In the genomic region with DNA sequence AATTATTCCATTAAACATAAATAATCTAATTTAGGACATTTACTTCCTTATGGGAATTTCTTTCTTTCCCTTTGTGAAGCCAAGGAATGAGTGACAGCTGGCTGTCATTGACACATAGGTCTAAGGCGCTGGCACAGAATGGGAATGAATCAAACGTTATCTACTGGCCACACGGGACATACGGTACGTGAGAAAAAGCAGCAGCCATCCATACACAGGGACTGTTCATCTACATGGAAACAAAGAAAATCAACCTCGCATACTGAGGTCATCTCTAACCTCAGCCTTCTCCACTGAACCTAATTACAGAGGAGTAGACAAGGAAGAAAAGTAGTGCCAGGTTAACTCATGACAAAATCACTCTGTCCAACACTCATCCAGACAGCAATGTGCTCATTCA, we compare ENCODE assay signal across 38 cellular contexts.
"Had no signal": no experiment of that assay in that cellular context is flagged by ENCODE, and none has a peak within 500 bp of the region (broad histone marks: within the 10 kb centered on the region; RNA-seq: fewer than 3 reads in every experiment).

No MANE protein-coding gene starts in this region.

- H3K36me3 ChIP-seq: adrenal gland, ascending aorta, brain microvascular endothelial cell, breast epithelium, cardiac muscle cell had no signal

- H3K36me3 Mint-ChIP-seq: activated naive CD4-positive, alpha-beta T cell treated with anti-CD3 and anti-CD28 coated beads, Interleukin-2, amount 10 ng/mL, durations not matched to agents 7 days and 5 days; activated naive CD4-positive, alpha-beta T cell treated with anti-CD3 and anti-CD28 coated beads, Interleukin-2, amount 50 U/mL, for 24 hours; activated naive CD4-positive, alpha-beta T cell treated with anti-CD3 and anti-CD28 coated beads, Interleukin-2, amount 50 U/mL, for 72 hours; activated naive CD8-positive, alpha-beta T cell; activated naive CD8-positive, alpha-beta T cell treated with anti-CD3 and anti-CD28 coated beads for 36 hours; activated naive CD8-positive, alpha-beta T cell treated with anti-CD3 and anti-CD28 coated beads, Interleukin-2, amount 10 ng/mL, durations not matched to agents 7 days and 5 days; brain had no signal

- H3K4me1 ChIP-seq: adrenal gland, ascending aorta, body of pancreas had no signal

- H3K27ac Mint-ChIP-seq: activated naive CD4-positive, alpha-beta T cell treated with anti-CD3 and anti-CD28 coated beads for 36 hours; activated naive CD4-positive, alpha-beta T cell treated with anti-CD3 and anti-CD28 coated beads, Interleukin-2, amount 10 ng/mL, durations not matched to agents 7 days and 5 days; activated naive CD4-positive, alpha-beta T cell treated with anti-CD3 and anti-CD28 coated beads, Interleukin-2, amount 50 U/mL, for 24 hours; activated naive CD4-positive, alpha-beta T cell treated with anti-CD3 and anti-CD28 coated beads, Interleukin-2, amount 50 U/mL, for 72 hours; activated naive CD8-positive, alpha-beta T cell; activated naive CD8-positive, alpha-beta T cell treated with anti-CD3 and anti-CD28 coated beads for 36 hours; activated naive CD8-positive, alpha-beta T cell treated with anti-CD3 and anti-CD28 coated beads, Interleukin-2, amount 10 ng/mL, durations not matched to agents 7 days and 5 days; activated naive CD8-positive, alpha-beta T cell treated with anti-CD3 and anti-CD28 coated beads, Interleukin-2, amount 50 U/mL, for 24 hours; activated T-cell treated with anti-CD3 and anti-CD28 coated beads, Interleukin-2, amount 50 U/mL, for 24 hours; activated T-cell treated with anti-CD3 and anti-CD28 coated beads, Interleukin-2, amount 50 U/mL, for 72 hours; activated T-helper 1 cell treated with anti-CD3 and anti-CD28 coated beads, Interleukin-12 subunit alpha, Interleukin-12 subunit beta, Interleukin-2, Interleukin-4 antibody, amounts not matched to agents 30 ng/mL and 10 ng/mL and 1 ng/mL, durations not matched to agents 14 hours and 24 hours and 36 hours; activated T-helper 17 cell treated with anti-CD3 and anti-CD28 coated beads, Interleukin-2, amount 50 U/mL, for 72 hours; activated T-helper 2 cell treated with anti-CD3 and anti-CD28 coated beads, Interferon-gamma antibody, Interleukin-2, Interleukin-4, amounts not matched to agents 10 μg/mL and 5 μg/mL and 100 μg/mL, durations not matched to agents 14 hours and 24 hours and 36 hours had no signal

- ATAC-seq: activated naive CD4-positive, alpha-beta T cell treated with anti-CD3 and anti-CD28 coated beads, Interleukin-2, amount 50 U/mL, for 72 hours; activated naive CD8-positive, alpha-beta T cell treated with anti-CD3 and anti-CD28 coated beads, Interleukin-2, amount 50 U/mL, for 24 hours; activated T-cell treated with anti-CD3 and anti-CD28 coated beads, Interleukin-2, amount 50 U/mL, for 4 hours; activated T-cell treated with anti-CD3 and anti-CD28 coated beads, Interleukin-2, amount 50 U/mL, for 72 hours; activated T-helper 17 cell treated with anti-CD3 and anti-CD28 coated beads, Interleukin-2, amount 50 U/mL, for 72 hours; body of pancreas had no signal

- DNase-seq: activated effector memory CD4-positive, alpha-beta T cell treated with anti-CD3 and anti-CD28 coated beads, Interleukin-2, amount 50 U/mL, for 16 hours; activated effector memory CD4-positive, alpha-beta T cell treated with Interleukin-2 at 50 U/mL for 16 hours; activated gamma-delta T cell; activated gamma-delta T cell treated with Interleukin-2 at 50 U/mL for 16 hours; activated naive CD4-positive, alpha-beta T cell; activated naive CD4-positive, alpha-beta T cell treated with anti-CD3 and anti-CD28 coated beads for 36 hours; activated naive CD4-positive, alpha-beta T cell treated with anti-CD3 and anti-CD28 coated beads, Interleukin-2, amount 10 ng/mL, durations not matched to agents 7 days and 5 days; activated naive CD4-positive, alpha-beta T cell treated with anti-CD3 and anti-CD28 coated beads, Interleukin-2, amount 50 U/mL, for 16 hours; activated naive CD4-positive, alpha-beta T cell treated with Interleukin-2 at 50 U/mL for 16 hours; activated naive CD8-positive, alpha-beta T cell treated with anti-CD3 and anti-CD28 coated beads for 36 hours; activated naive CD8-positive, alpha-beta T cell treated with anti-CD3 and anti-CD28 coated beads, Interleukin-2, amount 10 ng/mL, durations not matched to agents 7 days and 5 days; activated naive CD8-positive, alpha-beta T cell treated with anti-CD3 and anti-CD28 coated beads, Interleukin-2, amount 50 U/mL, for 24 hours; activated T-cell treated with anti-CD3 and anti-CD28 coated beads, Interleukin-2, amount 50 U/mL, for 1 hour; activated T-cell treated with anti-CD3 and anti-CD28 coated beads, Interleukin-2, amount 50 U/mL, for 24 hours; activated T-cell treated with anti-CD3 and anti-CD28 coated beads, Interleukin-2, amount 50 U/mL, for 4 hours; activated T-cell treated with anti-CD3 and anti-CD28 coated beads, Interleukin-2, amount 50 U/mL, for 48 hours; activated T-cell treated with anti-CD3 and anti-CD28 coated beads, Interleukin-2, amount 50 U/mL, for 72 hours; adrenal gland; amniotic stem cell; amygdala; anterior cingulate cortex; aorta; body of pancreas; brain microvascular endothelial cell; caudate nucleus; central memory CD4-positive, alpha-beta T cell; cerebellar nuclear complex had no signal

- H3K4me1 Mint-ChIP-seq: activated naive CD4-positive, alpha-beta T cell treated with anti-CD3 and anti-CD28 coated beads, Interleukin-2, amount 10 ng/mL, durations not matched to agents 7 days and 5 days; activated naive CD4-positive, alpha-beta T cell treated with anti-CD3 and anti-CD28 coated beads, Interleukin-2, amount 50 U/mL, for 24 hours; activated naive CD8-positive, alpha-beta T cell treated with anti-CD3 and anti-CD28 coated beads for 36 hours; activated naive CD8-positive, alpha-beta T cell treated with anti-CD3 and anti-CD28 coated beads, Interleukin-2, amount 10 ng/mL, durations not matched to agents 7 days and 5 days; activated naive CD8-positive, alpha-beta T cell treated with anti-CD3 and anti-CD28 coated beads, Interleukin-2, amount 50 U/mL, for 24 hours; activated T-helper 17 cell treated with anti-CD3 and anti-CD28 coated beads, Interleukin-2, amount 50 U/mL, for 72 hours; central memory CD8-positive, alpha-beta T cell had no signal

- H3K27ac ChIP-seq: adrenal gland, ascending aorta, body of pancreas, brain microvascular endothelial cell had no signal

- H3K27me3 Mint-ChIP-seq: activated naive CD4-positive, alpha-beta T cell treated with anti-CD3 and anti-CD28 coated beads, Interleukin-2, amount 10 ng/mL, durations not matched to agents 7 days and 5 days; activated naive CD8-positive, alpha-beta T cell; activated naive CD8-positive, alpha-beta T cell treated with anti-CD3 and anti-CD28 coated beads, Interleukin-2, amount 10 ng/mL, durations not matched to agents 7 days and 5 days; activated naive CD8-positive, alpha-beta T cell treated with anti-CD3 and anti-CD28 coated beads, Interleukin-2, amount 50 U/mL, for 24 hours; activated T-helper 17 cell treated with anti-CD3 and anti-CD28 coated beads, Interleukin-2, amount 50 U/mL, for 72 hours; brain; central memory CD8-positive, alpha-beta T cell had no signal

- H3K9me3 Mint-ChIP-seq: activated naive CD4-positive, alpha-beta T cell treated with anti-CD3 and anti-CD28 coated beads for 36 hours; activated naive CD4-positive, alpha-beta T cell treated with anti-CD3 and anti-CD28 coated beads, Interleukin-2, amount 10 ng/mL, durations not matched to agents 7 days and 5 days; activated naive CD4-positive, alpha-beta T cell treated with anti-CD3 and anti-CD28 coated beads, Interleukin-2, amount 50 U/mL, for 24 hours; activated naive CD4-positive, alpha-beta T cell treated with anti-CD3 and anti-CD28 coated beads, Interleukin-2, amount 50 U/mL, for 72 hours; activated naive CD8-positive, alpha-beta T cell treated with anti-CD3 and anti-CD28 coated beads for 36 hours; activated naive CD8-positive, alpha-beta T cell treated with anti-CD3 and anti-CD28 coated beads, Interleukin-2, amount 10 ng/mL, durations not matched to agents 7 days and 5 days; activated naive CD8-positive, alpha-beta T cell treated with anti-CD3 and anti-CD28 coated beads, Interleukin-2, amount 50 U/mL, for 24 hours; activated T-cell treated with anti-CD3 and anti-CD28 coated beads, Interleukin-2, amount 50 U/mL, for 24 hours; activated T-cell treated with anti-CD3 and anti-CD28 coated beads, Interleukin-2, amount 50 U/mL, for 4 hours; activated T-cell treated with anti-CD3 and anti-CD28 coated beads, Interleukin-2, amount 50 U/mL, for 72 hours; activated T-helper 1 cell treated with anti-CD3 and anti-CD28 coated beads, Interleukin-12 subunit alpha, Interleukin-12 subunit beta, Interleukin-2, Interleukin-4 antibody, amounts not matched to agents 30 ng/mL and 10 ng/mL and 1 ng/mL, durations not matched to agents 14 hours and 24 hours and 36 hours; activated T-helper 17 cell treated with anti-CD3 and anti-CD28 coated beads, Interleukin-2, amount 50 U/mL, for 72 hours; activated T-helper 2 cell treated with anti-CD3 and anti-CD28 coated beads, Interferon-gamma antibody, Interleukin-2, Interleukin-4, amounts not matched to agents 10 μg/mL and 5 μg/mL and 100 μg/mL, durations not matched to agents 14 hours and 24 hours and 36 hours had no signal

- H3K9me3 ChIP-seq: adrenal gland, ascending aorta, body of pancreas, breast epithelium had no signal

- H3K27me3 ChIP-seq: adrenal gland, ascending aorta, body of pancreas, brain microvascular endothelial cell, breast epithelium, cardiac muscle cell had no signal

- H3K4me3 Mint-ChIP-seq: activated naive CD4-positive, alpha-beta T cell treated with anti-CD3 and anti-CD28 coated beads for 36 hours; activated naive CD4-positive, alpha-beta T cell treated with anti-CD3 and anti-CD28 coated beads, Interleukin-2, amount 10 ng/mL, durations not matched to agents 7 days and 5 days; activated naive CD4-positive, alpha-beta T cell treated with anti-CD3 and anti-CD28 coated beads, Interleukin-2, amount 50 U/mL, for 24 hours; activated naive CD8-positive, alpha-beta T cell; activated naive CD8-positive, alpha-beta T cell treated with anti-CD3 and anti-CD28 coated beads for 36 hours; activated naive CD8-positive, alpha-beta T cell treated with anti-CD3 and anti-CD28 coated beads, Interleukin-2, amount 10 ng/mL, durations not matched to agents 7 days and 5 days; activated naive CD8-positive, alpha-beta T cell treated with anti-CD3 and anti-CD28 coated beads, Interleukin-2, amount 50 U/mL, for 24 hours; activated T-cell treated with anti-CD3 and anti-CD28 coated beads, Interleukin-2, amount 50 U/mL, for 24 hours; activated T-cell treated with anti-CD3 and anti-CD28 coated beads, Interleukin-2, amount 50 U/mL, for 4 hours; activated T-cell treated with anti-CD3 and anti-CD28 coated beads, Interleukin-2, amount 50 U/mL, for 72 hours; activated T-helper 1 cell treated with anti-CD3 and anti-CD28 coated beads, Interleukin-12 subunit alpha, Interleukin-12 subunit beta, Interleukin-2, Interleukin-4 antibody, amounts not matched to agents 30 ng/mL and 10 ng/mL and 1 ng/mL, durations not matched to agents 14 hours and 24 hours and 36 hours; activated T-helper 17 cell treated with anti-CD3 and anti-CD28 coated beads, Interleukin-2, amount 50 U/mL, for 72 hours; brain; central memory CD8-positive, alpha-beta T cell had no signal

- H3K4me3 ChIP-seq: adrenal gland, ascending aorta, body of pancreas, breast epithelium, cardiac muscle cell had no signal
